8 cellular contexts compared by ENCODE assay signal in genomic region chr11:34052036-34052607, GRCh38. TPM values are rescaled to one million over a fixed set of nuclear protein-coding genes. Genes with fewer than 3 reads are reported as not detected.
DNase-seq lines count a peak whose midpoint lies in the region; ATAC-seq and TF ChIP-seq lines count a peak whose summit lies in the region.

No MANE protein-coding gene starts in this region.

- peak; percentile 77 to 93 (median 88) for ATAC-seq in heart right ventricle
- ATAC-seq in upper lobe of left lung (ENCODE audit: low FRiP score in 2 of 2): peak; percentile 90 to 93

- H3K36me3 ChIP-seq in heart right ventricle (peaks cover 0 to 28% (median 0%) of the 10 kb centered on the region in 9 donors), upper lobe of left lung (peaks cover 0 to 10% (median 3%) of the 10 kb centered on the region in 4 donors)

- peak in 1 of 4 donors; percentile 27 for TF ChIP-seq POLR2A in upper lobe of left lung (IDR thresholded peaks at IDR 0.05)

- H3K27ac ChIP-seq in adipose tissue (ENCODE audit: low read depth, low read length) (peak overlapping the region; percentile 100), heart right ventricle (peak overlapping the region; percentile 97 to 100 (median 100)), upper lobe of left lung (peak overlapping the region; percentile 90 to 99 (median 98))

- peak in 1 of 4 donors; percentile 76 for TF ChIP-seq EP300 in upper lobe of left lung (IDR thresholded peaks at IDR 0.05)

- peak overlapping the region; percentile 77 to 99 (median 94) for H3K4me3 ChIP-seq in heart right ventricle
- H3K4me3 ChIP-seq in upper lobe of left lung: peak overlapping the region; percentile 94 to 100 (median 98)

- TF ChIP-seq CTCF in GM10266 (IDR thresholded peaks at IDR 0.05; ENCODE audit: control insufficient read depth, insufficient read depth, low read depth, missing control alignments) (no peak), HFFc6 (IDR thresholded peaks at IDR 0.05) (no peak), heart right ventricle (IDR thresholded peaks at IDR 0.05) (no peak), upper lobe of left lung (IDR thresholded peaks at IDR 0.05) (no peak)

- peaks cover 3% of the 10 kb centered on the region for H3K27me3 Mint-ChIP-seq in HFFc6 (ENCODE audit: insufficient read depth)

- peaks cover 43% of the 10 kb centered on the region for H3K4me1 Mint-ChIP-seq in HFFc6 (ENCODE audit: low read depth)

- H3K9me3 ChIP-seq in heart right ventricle: no peaks in the 10 kb centered on the region
- H3K9me3 ChIP-seq in upper lobe of left lung: no peaks in the 10 kb centered on the region

- H3K9me3 Mint-ChIP-seq in HFFc6: no peaks in the 10 kb centered on the region

- H3K27me3 ChIP-seq in heart right ventricle: no peaks in the 10 kb centered on the region
- H3K27me3 ChIP-seq in upper lobe of left lung: no peaks in the 10 kb centered on the region

- peak overlapping the region; percentile 96 for H3K27ac Mint-ChIP-seq in HFFc6

- WGBS in adipose tissue, 3 donors: 0 to 1% (median 0%) methylated on average over 63 to 82 of the region's 82 CpGs
- 0 to 1% methylated on average over 57 to 80 of the region's 82 CpGs for WGBS in heart right ventricle, 2 donors
- 0% methylated on average over 1 to 2 of the region's 82 CpGs for WGBS in upper lobe of left lung, 2 donors

- intact Hi-C loops in heart right ventricle (cut with DNase I) (loop anchor here in 7 of 10 donors (2.0 to 10.0 kb wide), 6 partner anchors 53 to 1627 kb away; partner anchors contain the start of genes NAT10 (in 4 of the 7) and ABTB2 (in 1 of the 7)), posterior vena cava (cut with DNase I) (loop anchor here in 1 of 2 donors (2.0 kb wide), 1 partner anchor 53 kb away; the partner anchor contains the start of gene NAT10)

- H3K4me3 Mint-ChIP-seq in HFFc6: peak overlapping the region; percentile 99

- DNase-seq in GM10266 (ENCODE audit: extremely low spot score) (peak; percentile 97), HFFc6 (peak; percentile 72), NCI-H1048 (lab: John Stamatoyannopoulos, UW) (peak; percentile 74), SW480 (ENCODE audit: low spot score) (peak; percentile 78), heart right ventricle (peak; percentile 93 to 94), posterior vena cava (ENCODE audit: low spot score) (peak; percentile 98), upper lobe of left lung (peak; percentile 92 to 99)

- H3K36me3 Mint-ChIP-seq in HFFc6 (ENCODE audit: low read depth): peaks cover 15% of the 10 kb centered on the region

- peaks cover 12 to 49% (median 43%) of the 10 kb centered on the region in 9 donors for H3K4me1 ChIP-seq in heart right ventricle
- H3K4me1 ChIP-seq in upper lobe of left lung: peaks cover 36 to 46% (median 42%) of the 10 kb centered on the region in 4 donors

RNA-seq across cellular contexts. Expression of gene CAPRIN1, which starts 0.6 kb away (rescaled TPM):
- total RNA-seq in HFFc6 (2021; fragmentation: NEBNext Ultra II Directional; extraction: Animal tissue kit (Norgen Biotek cat#: 25700)): 100 to 1,000 TPM; 275 to 313 (median 300) TPM
- 10 to 100 TPM; 47.9 to 95.3 (median 66.0) TPM for polyA plus RNA-seq in adipose tissue
- 100 to 1,000 TPM; 103 to 142 (median 120) TPM for total RNA-seq in heart right ventricle
- polyA plus RNA-seq in heart right ventricle: 10 to 100 TPM; 37.9 to 39.9 TPM
- total RNA-seq in posterior vena cava: 100 to 1,000 TPM; 145 to 149 TPM
- total RNA-seq in upper lobe of left lung: 100 to 1,000 TPM; 144 to 265 (median 153) TPM

RNA-seq across cellular contexts. Expression of gene NAT10, which starts 53.3 kb away (rescaled TPM):
- total RNA-seq in HFFc6 (2021; fragmentation: NEBNext Ultra II Directional; extraction: Animal tissue kit (Norgen Biotek cat#: 25700)): 10 to 100 TPM; 46.9 to 61.2 (median 54.9) TPM
- polyA plus RNA-seq in adipose tissue: 10 to 100 TPM; 15.4 to 26.0 (median 20.7) TPM
- 10 to 100 TPM; 16.6 to 26.4 (median 22.4) TPM for total RNA-seq in heart right ventricle
- polyA plus RNA-seq in heart right ventricle: 10 to 100 TPM; 16.2 to 21.1 TPM
- total RNA-seq in posterior vena cava: 10 to 100 TPM; 30.9 to 34.7 TPM
- 10 to 100 TPM; 19.3 to 69.1 (median 32.5) TPM for total RNA-seq in upper lobe of left lung

Comparison
In these comparisons a context has a peak if more than half of its experiments do, and no peak if none do; other contexts are left out.
1. Peak in every context shown above with its lines: DNase-seq, ATAC-seq, H3K4me3 ChIP-seq and H3K27ac ChIP-seq.